ENCODE assay signal across 12 cellular contexts in the genomic region with DNA sequence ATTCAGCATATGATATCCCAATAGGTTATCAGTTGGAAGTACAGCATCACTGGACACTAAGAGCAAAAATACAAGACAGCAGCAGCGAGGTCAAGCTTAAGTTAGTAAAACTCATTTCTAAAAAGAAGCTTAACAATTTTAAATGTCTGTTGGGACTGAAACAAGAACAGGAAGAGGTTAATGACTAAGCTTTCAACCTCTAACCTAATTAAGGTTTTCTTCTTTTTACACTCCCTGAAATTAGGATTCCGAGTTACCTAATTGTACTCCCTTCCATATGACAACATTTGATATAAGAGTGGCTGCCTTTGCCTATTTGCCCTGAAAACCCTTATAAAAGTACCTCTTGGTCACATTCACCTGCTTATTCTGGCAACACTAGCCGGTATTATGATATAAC. TPM values are rescaled to one million over a fixed set of nuclear protein-coding genes. Genes with fewer than 3 reads are reported as not detected.
DNase-seq lines count a peak whose midpoint lies in the region; ATAC-seq and TF ChIP-seq lines count a peak whose summit lies in the region.
"Had no signal": no experiment of that assay in that cellular context is flagged by ENCODE, and none has a peak within 500 bp of the region (broad histone marks: within the 10 kb centered on the region; RNA-seq: fewer than 3 reads in every experiment).

No MANE protein-coding gene starts in this region.

- H4K20me1 ChIP-seq in OCI-LY1 (ENCODE audit: insufficient read depth, low read length), result no peaks in the 10 kb centered on the region

- no peaks in the 10 kb centered on the region for H3K9me3 Mint-ChIP-seq in activated naive CD4-positive, alpha-beta T cell treated with anti-CD3 and anti-CD28 coated beads for 36 hours
- no peaks in the 10 kb centered on the region for H3K9me3 Mint-ChIP-seq in stimulated activated memory B cell treated with anti-CD40 and anti-IgM and Interleukin-4, amounts not matched to agents 10 μg/mL and 1 μg/mL and 100 μg/mL, for 72 hours

- intact Hi-C loops in activated naive CD4-positive, alpha-beta T cell treated with anti-CD3 and anti-CD28 coated beads for 36 hours (cut with micrococcal nuclease), result no loop called here

- H3K4me2 ChIP-seq in OCI-LY1 (ENCODE audit: low read length), result peak overlapping the region; percentile 19; the same call in 1 of the 2 replicates

- no peaks in the 10 kb centered on the region for H3K9me2 ChIP-seq in OCI-LY1 (ENCODE audit: low read depth, low read length)

- H3K4me1 Mint-ChIP-seq in activated naive CD4-positive, alpha-beta T cell treated with anti-CD3 and anti-CD28 coated beads for 36 hours (ENCODE audit: low read depth), result peaks cover 57% of the 10 kb centered on the region
- peaks cover 61% of the 10 kb centered on the region for H3K4me1 Mint-ChIP-seq in stimulated activated memory B cell treated with anti-CD40 and anti-IgM and Interleukin-4, amounts not matched to agents 10 μg/mL and 1 μg/mL and 100 μg/mL, for 72 hours

- no peak overlapping the region for H2AFZ ChIP-seq in OCI-LY1 (ENCODE audit: low read length)

- H3K9me3 ChIP-seq in OCI-LY1 (ENCODE audit: low read length), result no peaks in the 10 kb centered on the region

- no peaks in the 10 kb centered on the region for H3K27me3 Mint-ChIP-seq in activated naive CD4-positive, alpha-beta T cell treated with anti-CD3 and anti-CD28 coated beads for 36 hours (ENCODE audit: low read depth)
- no peaks in the 10 kb centered on the region for H3K27me3 Mint-ChIP-seq in stimulated activated memory B cell treated with anti-CD40 and anti-IgM and Interleukin-4, amounts not matched to agents 10 μg/mL and 1 μg/mL and 100 μg/mL, for 72 hours

- no peak overlapping the region for H3K4me3 Mint-ChIP-seq in activated naive CD4-positive, alpha-beta T cell treated with anti-CD3 and anti-CD28 coated beads for 36 hours
- no peak overlapping the region for H3K4me3 Mint-ChIP-seq in stimulated activated memory B cell treated with anti-CD40 and anti-IgM and Interleukin-4, amounts not matched to agents 10 μg/mL and 1 μg/mL and 100 μg/mL, for 72 hours

- no peaks in the 10 kb centered on the region for H3K27me3 ChIP-seq in OCI-LY1 (ENCODE audit: insufficient read depth, low read length)

- CTCF ChIA-PET in activated naive CD4-positive, alpha-beta T cell treated with anti-CD3 and anti-CD28 coated beads for 36 hours (lab: Charles Lee), result interaction anchor here (0.9 to 1.5 kb wide), 4 partner anchors 12 to 502 kb away, joined by 3 to 5 read pairs (median 4); no protein-coding TSS in a partner anchor

- no peak overlapping the region for H3K9ac ChIP-seq in OCI-LY1 (ENCODE audit: low read length)

- DNase-seq in activated naive CD4-positive, alpha-beta T cell treated with anti-CD3 and anti-CD28 coated beads for 36 hours, result no peak
- no peak for DNase-seq in activated naive CD4-positive, alpha-beta T cell (lab: John Stamatoyannopoulos, UW)
- DNase-seq in dedifferentiated amniotic fluid mesenchymal stem cell (ENCODE audit: extremely low spot score), result peak; percentile 13
- no peak for DNase-seq in KG1 (lab: John Stamatoyannopoulos, UW)
- DNase-seq: activated CD4-positive, alpha-beta T cell treated with anti-CD3 and anti-CD28 coated beads, Interleukin-2, amount 50 U/mL, for 48 hours; caudate nucleus; NCI-H1105 treated with DMSO at 0.1 percent for 48 hours had no signal

- H3K4me3 ChIP-seq in OCI-LY1 (ENCODE audit: low read depth, low read length, poor library complexity, severe bottlenecking), result no peak overlapping the region
- H3K4me3 ChIP-seq: skin epidermis had no signal

- peaks cover 63% of the 10 kb centered on the region for H3K79me2 ChIP-seq in OCI-LY1 (ENCODE audit: insufficient read depth, low read length)

- H3K36me3 Mint-ChIP-seq in activated naive CD4-positive, alpha-beta T cell treated with anti-CD3 and anti-CD28 coated beads for 36 hours (ENCODE audit: low read depth), result peaks cover 12% of the 10 kb centered on the region
- peaks cover 10% of the 10 kb centered on the region for H3K36me3 Mint-ChIP-seq in stimulated activated memory B cell treated with anti-CD40 and anti-IgM and Interleukin-4, amounts not matched to agents 10 μg/mL and 1 μg/mL and 100 μg/mL, for 72 hours

- no peaks in the 10 kb centered on the region; the same call in 1 of the 2 replicates for H3F3A ChIP-seq in OCI-LY1 (ENCODE audit: insufficient read depth, low read length)

- no peak for ATAC-seq in stimulated activated memory B cell treated with anti-CD40 and anti-IgM and Interleukin-4, amounts not matched to agents 10 μg/mL and 1 μg/mL and 100 μg/mL, for 72 hours
- ATAC-seq in HG03045 (IDR thresholded peaks at IDR 0.05; ENCODE audit: unreplicated experiment) (no peak), GM18861 (IDR thresholded peaks at IDR 0.05; ENCODE audit: unreplicated experiment) (no peak)

- peaks cover 41% of the 10 kb centered on the region for H3K4me1 ChIP-seq in OCI-LY1 (ENCODE audit: insufficient read depth, low read length, severe bottlenecking)

- peaks cover 14% of the 10 kb centered on the region; the same call in 1 of the 2 replicates for H3K36me3 ChIP-seq in OCI-LY1 (ENCODE audit: insufficient read depth, low read length)

- H3K27ac ChIP-seq in OCI-LY1 (ENCODE audit: low read depth, low read length, poor library complexity, severe bottlenecking), result no peak overlapping the region

- H3K27ac Mint-ChIP-seq in activated naive CD4-positive, alpha-beta T cell treated with anti-CD3 and anti-CD28 coated beads for 36 hours, result peak overlapping the region; percentile 22
- peak overlapping the region; percentile 24 for H3K27ac Mint-ChIP-seq in stimulated activated memory B cell treated with anti-CD40 and anti-IgM and Interleukin-4, amounts not matched to agents 10 μg/mL and 1 μg/mL and 100 μg/mL, for 72 hours

- TF ChIP-seq CTCF in OCI-LY1 (IDR thresholded peaks at IDR 0.05; ENCODE audit: low read length), result no peak

RNA-seq across cellular contexts. Expression of a gene that starts 34.3 kb away (rescaled TPM):
- total RNA-seq in activated naive CD4-positive, alpha-beta T cell treated with anti-CD3 and anti-CD28 coated beads for 36 hours, result not detected

RNA-seq across cellular contexts. Expression of a gene that starts 34.5 kb away (rescaled TPM):
- total RNA-seq in activated naive CD4-positive, alpha-beta T cell treated with anti-CD3 and anti-CD28 coated beads for 36 hours, result 10 to 100 TPM; 31.4 to 32.1 TPM
